ENCODE assay signal across 8 cellular contexts in the genomic region with DNA sequence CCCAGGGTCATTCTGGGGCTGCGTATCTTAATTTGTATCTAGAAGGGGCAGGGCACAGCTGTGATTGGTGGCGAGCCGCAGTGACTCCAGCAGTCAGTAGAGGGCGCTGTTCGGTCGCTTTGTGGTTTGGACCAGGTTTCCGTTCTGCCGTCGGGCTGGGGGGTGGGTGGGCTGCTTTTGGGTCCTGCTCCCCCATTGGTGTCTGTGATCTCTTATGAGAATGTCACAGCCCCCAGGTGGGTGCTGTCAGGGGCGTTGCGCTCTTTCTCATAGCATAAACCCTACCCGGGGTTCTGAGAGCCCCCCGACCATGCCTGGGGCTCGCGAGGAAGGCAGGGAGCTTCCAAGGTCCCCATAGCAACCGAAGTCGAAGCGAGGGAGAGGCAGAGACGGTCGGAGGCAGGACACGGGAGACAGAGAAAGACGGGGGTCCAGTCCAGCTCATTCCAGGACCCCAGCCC. TPM values are rescaled to one million over a fixed set of nuclear protein-coding genes. Genes with fewer than 3 reads are reported as not detected.
A peak's percentile ranks its signal among the peaks of the same experiment; 100 is the strongest.
DNase-seq lines count a peak whose midpoint lies in the region; ATAC-seq and TF ChIP-seq lines count a peak whose summit lies in the region.

No MANE protein-coding gene starts in this region.

- peaks cover 8% of the 10 kb centered on the region for H3K4me1 Mint-ChIP-seq in CD8-positive, alpha-beta T cell (ENCODE audit: low read depth)

- H3K36me3 ChIP-seq in CD8-positive, alpha-beta T cell (ENCODE audit: insufficient read depth, low read length): no peaks in the 10 kb centered on the region
- H3K36me3 ChIP-seq in HUES64 (ENCODE audit: insufficient read depth, low read length) (no peaks in the 10 kb centered on the region), trophoblast cell (ENCODE audit: control insufficient read depth in 1 of 2, insufficient read depth in 2 of 2, low read length in 2 of 2) (no peaks in the 10 kb centered on the region)

- H4K91ac ChIP-seq in trophoblast cell (ENCODE audit: low read depth, low read length): no peak overlapping the region

- no peak overlapping the region for H2BK12ac ChIP-seq in trophoblast cell (ENCODE audit: low read length)

- no peaks in the 10 kb centered on the region for H3K36me3 Mint-ChIP-seq in CD8-positive, alpha-beta T cell

- TF ChIP-seq CTCF in CD8-positive, alpha-beta T cell (IDR thresholded peaks at IDR 0.05): peak; percentile 70

- H3K23ac ChIP-seq in trophoblast cell (ENCODE audit: low read length): no peak overlapping the region

- no peak overlapping the region for H3K4me3 Mint-ChIP-seq in CD8-positive, alpha-beta T cell

- WGBS in HUES64: 20% methylated on average over 22 of the region's 22 CpGs
- WGBS in trophoblast cell (ENCODE audit: extremely low coverage, insufficient coverage, insufficient read length): no CpG with 5 or more reads among the region's 22 CpGs

- no peak overlapping the region for H4K8ac ChIP-seq in trophoblast cell (ENCODE audit: low read depth, low read length)

- no peaks in the 10 kb centered on the region for H3K79me1 ChIP-seq in trophoblast cell (ENCODE audit: low read length)

- H2BK120ac ChIP-seq in trophoblast cell (ENCODE audit: insufficient read depth, low read length, poor library complexity): no peak overlapping the region

- no peak overlapping the region for H2BK5ac ChIP-seq in trophoblast cell (ENCODE audit: low read depth, low read length, poor library complexity)

- ATAC-seq in CD8-positive, alpha-beta T cell: peak; percentile 75
- ATAC-seq in Right ventricle myocardium superior (ENCODE audit: poor library complexity): peak; percentile 52

- peak overlapping the region; percentile 50 for H2AFZ ChIP-seq in trophoblast cell (ENCODE audit: insufficient read depth, low read length, poor library complexity)

- POLR2A ChIA-PET in CD8-positive, alpha-beta T cell (lab: Charles Lee): interaction anchor here (0.8 to 2.0 kb wide), 2 partner anchors 9 to 28 kb away, joined by 3 to 5 read pairs; no protein-coding TSS in a partner anchor

- intact Hi-C loops in CD8-positive, alpha-beta T cell (cut with DNase I, micrococcal nuclease): loop anchor here (1.0 to 10.0 kb wide), 3 partner anchors 141 to 525 kb away; no protein-coding TSS in a partner anchor
- intact Hi-C loops in Right ventricle myocardium superior (cut with DNase I): no loop called here

- no peaks in the 10 kb centered on the region for H3K79me2 ChIP-seq in trophoblast cell (ENCODE audit: control insufficient read depth, insufficient read depth, low read length, poor library complexity)

- H3K27ac ChIP-seq in CD8-positive, alpha-beta T cell (ENCODE audit: low read depth, low read length): no peak overlapping the region
- no peak overlapping the region for H3K27ac ChIP-seq in HUES64 (ENCODE audit: low read depth, low read length)
- no peak overlapping the region for H3K27ac ChIP-seq in trophoblast cell (ENCODE audit: low read depth, low read length)

- H3K9me3 Mint-ChIP-seq in CD8-positive, alpha-beta T cell: no peaks in the 10 kb centered on the region

- H3K18ac ChIP-seq in trophoblast cell (ENCODE audit: low read length): no peak overlapping the region

- no peak overlapping the region for H4K12ac ChIP-seq in trophoblast cell (ENCODE audit: low read depth, low read length)

- no peak overlapping the region for H3K27ac Mint-ChIP-seq in CD8-positive, alpha-beta T cell

- H3K27me3 Mint-ChIP-seq in CD8-positive, alpha-beta T cell (ENCODE audit: low read depth): peaks cover 5% of the 10 kb centered on the region

- no peaks in the 10 kb centered on the region for H3K9me3 ChIP-seq in CD8-positive, alpha-beta T cell (ENCODE audit: low read length)
- H3K9me3 ChIP-seq in HUES64 (ENCODE audit: insufficient read depth, low read depth, low read length) (no peaks in the 10 kb centered on the region), trophoblast cell (ENCODE audit: insufficient read depth, low read depth, low read length) (peaks cover 4% of the 10 kb centered on the region)

- no peak overlapping the region for H3K4ac ChIP-seq in trophoblast cell (ENCODE audit: low read depth, low read length)

- no peak overlapping the region for H3K9ac ChIP-seq in HUES64 (ENCODE audit: low read depth, low read length)
- no peak overlapping the region for H3K9ac ChIP-seq in trophoblast cell (ENCODE audit: low read length)

- DNase-seq in CD8-positive, alpha-beta T cell: peak; percentile 48 to 80 (median 70)
- DNase-seq in RPMI8226 (peak; percentile 63), Right ventricle myocardium superior (no peak), trophoblast cell (peak in 1 of 2 donors; percentile 64), SK-N-DZ (ENCODE audit: low spot score) (no peak), dedifferentiated amniotic fluid mesenchymal stem cell (ENCODE audit: extremely low spot score) (no peak)
- peak; percentile 53 for DNase-seq in activated gamma-delta T cell treated with anti-CD3 and anti-CD28 coated beads, Interleukin-2, amount 50 U/mL, for 16 hours (ENCODE audit: low read depth)

- peak overlapping the region; percentile 15 for H3K4me2 ChIP-seq in trophoblast cell (ENCODE audit: low read length)

- no peak overlapping the region for H2AK5ac ChIP-seq in trophoblast cell (ENCODE audit: low read length)

- H3K27me3 ChIP-seq in CD8-positive, alpha-beta T cell (ENCODE audit: insufficient read depth, low read length): no peaks in the 10 kb centered on the region
- H3K27me3 ChIP-seq in HUES64 (ENCODE audit: insufficient read depth, low read length) (0 out of 2 replicates have a peak, but pooled peaks cover 4% of the 10 kb centered on the region), trophoblast cell (ENCODE audit: insufficient read depth, low read length) (no peaks in the 10 kb centered on the region)

- H3K4me3 ChIP-seq in CD8-positive, alpha-beta T cell (ENCODE audit: low read depth, low read length): no peak overlapping the region
- peak overlapping the region; percentile 31 for H3K4me3 ChIP-seq in HUES64 (ENCODE audit: low read length)
- H3K4me3 ChIP-seq in trophoblast cell (ENCODE audit: low read depth, low read length): no peak overlapping the region

- CTCF ChIA-PET in CD8-positive, alpha-beta T cell (lab: Charles Lee): interaction anchor here (0.5 to 4.2 kb wide), 30 partner anchors 9 to 227 kb away, joined by 3 to 36 read pairs (median 4); a partner anchor contains a TSS

- no peak overlapping the region for H3K14ac ChIP-seq in trophoblast cell (ENCODE audit: low read length)

- H3K4me1 ChIP-seq in CD8-positive, alpha-beta T cell (ENCODE audit: insufficient read depth, low read length): peaks cover 18% of the 10 kb centered on the region
- H3K4me1 ChIP-seq in HUES64 (ENCODE audit: insufficient read depth, low read length) (peaks cover 10% of the 10 kb centered on the region), trophoblast cell (ENCODE audit: control insufficient read depth in 1 of 2, insufficient read depth in 2 of 2, low read length in 2 of 2) (no peaks in the 10 kb centered on the region)

RNA-seq across cellular contexts. Expression of a gene that starts 5.4 kb away (rescaled TPM):
- total RNA-seq in CD8-positive, alpha-beta T cell: not detected
- polyA plus RNA-seq in HUES64 (2013, experiment 1 of 2): 1.6 TPM
- 1.4 TPM for polyA plus RNA-seq in HUES64 (2013, experiment 2 of 2)
- 1.00 TPM for total RNA-seq in Right ventricle myocardium superior
- 0.60 and 0.63 TPM in 2 replicates for polyA plus RNA-seq in trophoblast cell (2013)
- not detected in 2 replicates for polyA plus RNA-seq in SK-N-DZ (2014; cell fraction: cytosol; rRNA removed)
- polyA plus RNA-seq in SK-N-DZ (2014; cell fraction: nucleus; rRNA removed): not detected in 2 replicates

RNA-seq across cellular contexts. Expression of a gene that starts 41.0 kb away (rescaled TPM):
- not detected for total RNA-seq in CD8-positive, alpha-beta T cell
- polyA plus RNA-seq in HUES64 (2013, experiment 1 of 2): not detected
- polyA plus RNA-seq in HUES64 (2013, experiment 2 of 2): not detected
- not detected for total RNA-seq in Right ventricle myocardium superior
- polyA plus RNA-seq in trophoblast cell (2013): 0.07 TPM in 1 of 2 replicates, not detected in the other
- not detected in 2 replicates for polyA plus RNA-seq in SK-N-DZ (2014; cell fraction: cytosol; rRNA removed)
- not detected in 2 replicates for polyA plus RNA-seq in SK-N-DZ (2014; cell fraction: nucleus; rRNA removed)

RNA-seq across cellular contexts. Expression of a gene that starts 56.6 kb away (rescaled TPM):
- total RNA-seq in CD8-positive, alpha-beta T cell: not detected
- 0.45 TPM for polyA plus RNA-seq in HUES64 (2013, experiment 1 of 2)
- polyA plus RNA-seq in HUES64 (2013, experiment 2 of 2): 0.70 TPM
- total RNA-seq in Right ventricle myocardium superior: not detected
- polyA plus RNA-seq in trophoblast cell (2013): 10.1 and 13.5 TPM in 2 replicates
- not detected in 2 replicates for polyA plus RNA-seq in SK-N-DZ (2014; cell fraction: cytosol; rRNA removed)
- polyA plus RNA-seq in SK-N-DZ (2014; cell fraction: nucleus; rRNA removed): not detected in 2 replicates

Comparison
In these comparisons a context has a peak if more than half of its experiments do, and no peak if none do; other contexts are left out.
1. DNase-seq: peak in CD8-positive, alpha-beta T cell (7 of 7), RPMI8226 (single experiment) and activated gamma-delta T cell treated with anti-CD3 and anti-CD28 coated beads, Interleukin-2, amount 50 U/mL, for 16 hours (single experiment); none in Right ventricle myocardium superior (single experiment), SK-N-DZ (single experiment) and dedifferentiated amniotic fluid mesenchymal stem cell (single experiment).